Comparison of ENCODE assay signal across 10 cellular contexts in the genomic region with DNA sequence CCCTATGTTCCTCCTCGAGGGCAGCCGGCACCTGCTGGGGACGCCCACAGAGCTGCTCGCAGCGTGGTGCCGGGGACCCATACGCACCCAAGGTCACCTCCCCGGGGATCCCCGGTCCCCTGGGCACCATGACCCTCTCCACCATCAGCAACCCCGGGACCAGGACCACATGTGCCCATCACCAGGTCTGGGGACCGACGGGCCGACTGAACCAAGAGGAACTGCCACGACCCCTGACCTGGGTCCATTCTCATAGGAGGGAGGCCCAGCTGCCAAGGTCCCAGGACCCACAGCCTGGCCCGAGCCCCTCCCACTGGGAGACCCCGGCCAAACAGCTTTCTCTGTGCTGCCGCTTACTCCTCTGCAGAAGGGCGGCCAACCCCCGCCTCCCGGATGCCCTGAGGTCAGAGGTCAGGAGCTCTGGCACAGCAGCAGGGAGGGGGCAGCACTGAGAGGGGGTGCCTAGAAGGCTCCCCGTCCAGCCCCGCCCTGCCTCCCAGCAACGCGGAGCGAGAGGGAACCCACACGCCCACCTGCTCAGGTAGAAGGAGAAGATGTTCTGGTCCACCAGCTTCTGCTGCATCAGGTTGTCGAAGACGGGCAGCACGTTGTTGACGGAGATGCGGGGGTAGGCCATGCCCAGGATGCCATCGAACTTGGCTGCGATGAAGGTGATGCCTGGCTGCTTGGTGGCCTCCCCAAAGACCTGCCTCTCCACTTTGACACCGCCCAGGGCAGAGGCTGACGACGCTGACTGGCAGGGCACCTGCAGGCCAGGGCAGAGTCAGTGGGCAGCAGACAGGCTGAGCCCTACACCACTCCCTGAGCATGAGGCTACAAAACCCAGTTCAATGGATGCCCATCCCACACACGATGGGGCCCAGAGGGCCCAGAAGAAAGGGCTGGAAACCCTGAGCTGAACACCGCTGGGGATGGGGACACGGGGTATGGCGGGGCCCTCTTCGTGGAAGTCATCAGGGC. TPM values are rescaled to one million over a fixed set of nuclear protein-coding genes. Genes with fewer than 3 reads are reported as not detected.
DNase-seq lines count a peak whose midpoint lies in the region; ATAC-seq lines count a peak whose summit lies in the region.
"Had no signal": no experiment of that assay in that cellular context is flagged by ENCODE, and none has a peak within 500 bp of the region (broad histone marks: within the 10 kb centered on the region; RNA-seq: fewer than 3 reads in every experiment).

No MANE protein-coding gene starts in this region.

- in situ Hi-C loops in ACHN (cut with HindIII; ENCODE audit: low pct_ligation_motif_present, low pct_unique_long_range_greater_than_20kb, low sequenced_read_pairs): no loop called here

- H3K4me3 ChIP-seq in Jurkat, Clone E6-1 (ENCODE audit: low read length): peak overlapping the region; percentile 46
- H3K4me3 ChIP-seq: pancreas had no signal

- peaks cover 4% of the 10 kb centered on the region for H3K4me1 Mint-ChIP-seq in activated T-helper 17 cell treated with anti-CD3 and anti-CD28 coated beads, Interleukin-2, amount 50 U/mL, for 72 hours
- H3K4me1 Mint-ChIP-seq in immature natural killer cell: peaks cover 86% of the 10 kb centered on the region in 2 donors
- H3K4me1 Mint-ChIP-seq in stimulated activated naive CD8-positive, alpha-beta T cell treated with anti-CD3 and anti-CD28 coated beads, Interleukin-15, Interleukin-2, amounts not matched to agents 100 ng/mL and 50 ng/mL, for 24 hours (ENCODE audit: low read depth): peaks cover 74% of the 10 kb centered on the region

- H3K27ac Mint-ChIP-seq in activated T-helper 17 cell treated with anti-CD3 and anti-CD28 coated beads, Interleukin-2, amount 50 U/mL, for 72 hours: peak overlapping the region; percentile 87
- peak overlapping the region; percentile 90 to 97 (median 94) for H3K27ac Mint-ChIP-seq in immature natural killer cell
- H3K27ac Mint-ChIP-seq in stimulated activated naive CD8-positive, alpha-beta T cell treated with anti-CD3 and anti-CD28 coated beads, Interleukin-15, Interleukin-2, amounts not matched to agents 100 ng/mL and 50 ng/mL, for 24 hours: peak overlapping the region; percentile 90

- H3K4me3 Mint-ChIP-seq in activated T-helper 17 cell treated with anti-CD3 and anti-CD28 coated beads, Interleukin-2, amount 50 U/mL, for 72 hours: peak overlapping the region; percentile 59
- H3K4me3 Mint-ChIP-seq in immature natural killer cell: peak overlapping the region; percentile 84 to 87 (median 86)
- peak overlapping the region; percentile 75 for H3K4me3 Mint-ChIP-seq in stimulated activated naive CD8-positive, alpha-beta T cell treated with anti-CD3 and anti-CD28 coated beads, Interleukin-15, Interleukin-2, amounts not matched to agents 100 ng/mL and 50 ng/mL, for 24 hours

- ATAC-seq in activated T-helper 17 cell treated with anti-CD3 and anti-CD28 coated beads, Interleukin-2, amount 50 U/mL, for 72 hours (replicated peaks): no peak

- H3K9me3 Mint-ChIP-seq in activated T-helper 17 cell treated with anti-CD3 and anti-CD28 coated beads, Interleukin-2, amount 50 U/mL, for 72 hours: no peaks in the 10 kb centered on the region
- H3K9me3 Mint-ChIP-seq in immature natural killer cell: no peaks in the 10 kb centered on the region
- H3K9me3 Mint-ChIP-seq in stimulated activated naive CD8-positive, alpha-beta T cell treated with anti-CD3 and anti-CD28 coated beads, Interleukin-15, Interleukin-2, amounts not matched to agents 100 ng/mL and 50 ng/mL, for 24 hours: no peaks in the 10 kb centered on the region

- no peaks in the 10 kb centered on the region for H3K27me3 Mint-ChIP-seq in activated T-helper 17 cell treated with anti-CD3 and anti-CD28 coated beads, Interleukin-2, amount 50 U/mL, for 72 hours
- peaks cover 7 to 9% (median 8%) of the 10 kb centered on the region in 3 donors for H3K27me3 Mint-ChIP-seq in immature natural killer cell (ENCODE audit: low read depth in 3 of 3)
- no peaks in the 10 kb centered on the region for H3K27me3 Mint-ChIP-seq in stimulated activated naive CD8-positive, alpha-beta T cell treated with anti-CD3 and anti-CD28 coated beads, Interleukin-15, Interleukin-2, amounts not matched to agents 100 ng/mL and 50 ng/mL, for 24 hours

- peaks cover 27% of the 10 kb centered on the region for H3K36me3 Mint-ChIP-seq in activated T-helper 17 cell treated with anti-CD3 and anti-CD28 coated beads, Interleukin-2, amount 50 U/mL, for 72 hours (ENCODE audit: low read depth)
- peaks cover 0 to 12% (median 3%) of the 10 kb centered on the region in 3 donors for H3K36me3 Mint-ChIP-seq in immature natural killer cell
- H3K36me3 Mint-ChIP-seq in stimulated activated naive CD8-positive, alpha-beta T cell treated with anti-CD3 and anti-CD28 coated beads, Interleukin-15, Interleukin-2, amounts not matched to agents 100 ng/mL and 50 ng/mL, for 24 hours (ENCODE audit: low read depth): peaks cover 9% of the 10 kb centered on the region

- DNase-seq in Jurkat, Clone E6-1 (ENCODE audit: low read depth, low spot score): no peak
- DNase-seq in immature natural killer cell: no peak
- no peak for DNase-seq in 8988T
- DNase-seq in ACHN: no peak
- DNase-seq in DMS114 treated with DMSO at 0.1 percent for 48 hours (lab: John Stamatoyannopoulos, UW; ENCODE audit: unreplicated experiment): no peak
- DNase-seq: foreskin fibroblast, NCI-H510A had no signal

RNA-seq across cellular contexts. Expression of a gene that starts 6.6 kb away (rescaled TPM):
- 93.6 TPM for polyA plus RNA-seq in Jurkat, Clone E6-1 (2012; ENCODE audit: insufficient read depth, insufficient read length)
- 10 to 100 TPM; 38.0 to 59.1 TPM for total RNA-seq in activated T-helper 17 cell treated with anti-CD3 and anti-CD28 coated beads, Interleukin-2, amount 50 U/mL, for 72 hours
- polyA plus RNA-seq in immature natural killer cell: 100 to 1,000 TPM; 471 to 795 (median 488) TPM

RNA-seq across cellular contexts. Expression of a gene that starts 6.7 kb away (rescaled TPM):
- not detected for polyA plus RNA-seq in Jurkat, Clone E6-1 (2012; ENCODE audit: insufficient read depth, insufficient read length)
- total RNA-seq in activated T-helper 17 cell treated with anti-CD3 and anti-CD28 coated beads, Interleukin-2, amount 50 U/mL, for 72 hours: under 1 TPM; 0.17 to 0.42 TPM
- polyA plus RNA-seq in immature natural killer cell: under 1 TPM; 0.09 to 0.93 (median 0.39) TPM
